Comparison of ENCODE assay signal across 29 cellular contexts in genomic region chr2:145617420-145617819, GRCh38.
DNase-seq lines count a peak whose midpoint lies in the region; ATAC-seq, FAIRE-seq and TF ChIP-seq lines count a peak whose summit lies in the region.
"Had no signal": no experiment of that assay in that cellular context is flagged by ENCODE, and none has a peak within 500 bp of the region (broad histone marks: within the 10 kb centered on the region; RNA-seq: fewer than 3 reads in every experiment).

No MANE protein-coding gene starts in this region.

- peak overlapping the region; percentile 38; the same call in 2 of the 3 replicates for H3K4me2 ChIP-seq in A549
- peak overlapping the region; percentile 12 for H3K4me2 ChIP-seq in GM23248 (ENCODE audit: unreplicated experiment)
- H3K4me2 ChIP-seq in K562 (ENCODE audit: insufficient read depth, low read length), result no peak overlapping the region
- peak overlapping the region; percentile 47 for H3K4me2 ChIP-seq in osteoblast (ENCODE audit: insufficient read depth, low read length)

- H3K27ac ChIP-seq in A549, result 0 out of 6 replicates have a peak overlapping the region, but pooled peaks of 1 of the 2 experiments have one; percentile 14
- H3K27ac ChIP-seq in GM23248, result peak overlapping the region; percentile 43
- no peak overlapping the region for H3K27ac ChIP-seq in K562 (ENCODE audit: extremely low read depth, low read depth, low read length)
- H3K27ac ChIP-seq in osteoblast (ENCODE audit: low read depth, low read length), result peak overlapping the region; percentile 66
- no peak overlapping the region for H3K27ac ChIP-seq in right atrium auricular region
- H3K27ac ChIP-seq: SJSA1 had no signal

- FAIRE-seq in A549 (lab: Jason Lieb, UNC) (no peak), K562 (lab: Jason Lieb, UNC) (no peak)
- FAIRE-seq: A204.1, GM12891, H54 had no signal

- no peak for TF ChIP-seq POLR2A in A549 (IDR thresholded peaks at IDR 0.05; ENCODE audit: low read length)
- no peak for TF ChIP-seq POLR2A in K562 (conservative IDR thresholded peaks at IDR 0.05)

- H3K9me3 ChIP-seq in A549 (no peaks in the 10 kb centered on the region), GM23248 (ENCODE audit: low read depth) (no peaks in the 10 kb centered on the region), K562 (replicated peaks; ENCODE audit: control insufficient read depth, insufficient read depth, low read depth, low read length) (no peaks in the 10 kb centered on the region), osteoblast (ENCODE audit: low read depth, low read length) (no peaks in the 10 kb centered on the region), right atrium auricular region (no peaks in the 10 kb centered on the region)
- H3K9me3 ChIP-seq: Caco-2, SJSA1 had no signal

- no TSS peak for BruUV-seq in K562 (replicated peaks; lab: Mats Ljungman, UMichigan)

- TF ChIP-seq CTCF in A549 (IDR thresholded peaks at IDR 0.05), result no peak
- TF ChIP-seq CTCF in K562 (IDR thresholded peaks at IDR 0.05 in 2 of 3, conservative IDR thresholded peaks at IDR 0.05 in 1 of 3; ENCODE audit: insufficient read depth in 2 of 3, low read depth in 1 of 3, low read length in 3 of 3), result no peak
- TF ChIP-seq CTCF in osteoblast (IDR thresholded peaks at IDR 0.05; ENCODE audit: extremely low read depth, low read depth, low read length), result no peak
- no peak for TF ChIP-seq CTCF in right atrium auricular region (IDR thresholded peaks at IDR 0.05)

- peaks cover 13% of the 10 kb centered on the region for H3F3A ChIP-seq in GM23248 (ENCODE audit: insufficient read depth)

- no peak for TF ChIP-seq RAD21 in A549 (conservative IDR thresholded peaks at IDR 0.05 in 1 of 2, IDR thresholded peaks at IDR 0.05 in 1 of 2)
- no peak for TF ChIP-seq RAD21 in K562 (CRISPR knock-in tag; conservative IDR thresholded peaks at IDR 0.05 in 1 of 2, IDR thresholded peaks at IDR 0.05 in 1 of 2)

- no peaks in the 10 kb centered on the region for H3K79me2 ChIP-seq in GM23248 (ENCODE audit: insufficient read depth)
- no peaks in the 10 kb centered on the region for H3K79me2 ChIP-seq in K562 (ENCODE audit: control insufficient read depth, insufficient read depth, low read length)
- no peaks in the 10 kb centered on the region for H3K79me2 ChIP-seq in osteoblast (ENCODE audit: insufficient read depth, low read length)

- in situ Hi-C loops in GM23248 (cut with MboI) (no loop called here), K562 (cut with MboI) (no loop called here)

- WGBS in A549 (ENCODE audit: missing lambda C conversion rate), result 44% methylated on average over 1 of the region's 1 CpG
- 96 to 100% methylated on average over 1 of the region's 1 CpG for WGBS in GM23248 (ENCODE audit: low coverage in 1 of 2, low lambda C conversion rate in 2 of 2, missing lambda C conversion rate in 2 of 2), 2 experiments
- 25% methylated on average over 1 of the region's 1 CpG for WGBS in K562 (ENCODE audit: insufficient coverage, low coverage, missing lambda C conversion rate)

- intact Hi-C loops in K562 (cut with micrococcal nuclease), result no loop called here

- no peak overlapping the region for H2AFZ ChIP-seq in GM23248
- 0 out of 2 replicates have a peak overlapping the region, but pooled peaks have one; percentile 21 for H2AFZ ChIP-seq in K562 (ENCODE audit: low read depth, low read length)
- no peak overlapping the region for H2AFZ ChIP-seq in osteoblast (ENCODE audit: low read length)

- ATAC-seq in A549, result no peak
- no peak for ATAC-seq in K562
- ATAC-seq: CD8-positive, alpha-beta T cell had no signal

- H3K4me3 ChIP-seq in A549, result no peak overlapping the region
- H3K4me3 ChIP-seq in GM23248, result no peak overlapping the region
- no peak overlapping the region for H3K4me3 ChIP-seq in K562
- H3K4me3 ChIP-seq in osteoblast (ENCODE audit: insufficient read depth, low read length), result no peak overlapping the region
- H3K4me3 ChIP-seq in right atrium auricular region, result no peak overlapping the region
- H3K4me3 ChIP-seq: SJSA1 had no signal

- no peaks in the 10 kb centered on the region for H3K9me1 ChIP-seq in K562 (ENCODE audit: control insufficient read depth, insufficient read depth, low read length)

- no peaks in the 10 kb centered on the region for H3K27me3 ChIP-seq in GM23248 (replicated peaks; ENCODE audit: insufficient read depth)
- H3K27me3 ChIP-seq in K562 (ENCODE audit: control insufficient read depth in 2 of 2, insufficient read depth in 2 of 2, low read length in 2 of 2), result no peaks in the 10 kb centered on the region
- no peaks in the 10 kb centered on the region for H3K27me3 ChIP-seq in osteoblast (ENCODE audit: insufficient read depth, low read length)
- H3K27me3 ChIP-seq in right atrium auricular region, result no peaks in the 10 kb centered on the region
- H3K27me3 ChIP-seq: SJSA1 had no signal

- H3K4me1 ChIP-seq in A549 (peaks cover 5% of the 10 kb centered on the region; the same call in 1 of the 3 replicates), GM23248 (ENCODE audit: insufficient read depth) (peaks cover 26% of the 10 kb centered on the region), K562 (replicated peaks in 1 of 2; ENCODE audit: control insufficient read depth in 2 of 2, insufficient read depth in 2 of 2, low read length in 2 of 2) (no peaks in the 10 kb centered on the region), osteoblast (ENCODE audit: insufficient read depth, low read length) (peaks cover 21% of the 10 kb centered on the region), right atrium auricular region (no peaks in the 10 kb centered on the region)
- H3K4me1 ChIP-seq: Caco-2 had no signal

- H3K9me2 ChIP-seq in GM23248 (ENCODE audit: insufficient read depth), result no peaks in the 10 kb centered on the region

- DNase-seq in A549 (ENCODE audit: low read depth in 1 of 2, low spot score in 1 of 2), result no peak
- no peak for DNase-seq in GM23248
- no peak for DNase-seq in K562 (ENCODE audit: extremely low read depth in 1 of 4, low spot score in 3 of 4)
- no peak for DNase-seq in osteoblast (ENCODE audit: insufficient read length, low spot score, missing footprints)
- no peak for DNase-seq in DMS153 (lab: John Stamatoyannopoulos, UW)
- DNase-seq in stimulated activated CD4-positive, alpha-beta T cell treated with anti-CD3 and anti-CD28 coated beads, Interleukin-4, amount 100 ng/mL, for 4 hours, result no peak
- DNase-seq in right atrium auricular region (ENCODE audit: low spot score), result no peak
- DNase-seq: C1 segment of cervical spinal cord; Caco-2; CD8-positive, alpha-beta T cell; DMS 273 treated with DMSO at 0.1 percent for 48 hours; DMS79 treated with DMSO at 0.1 percent for 48 hours; GF-D8; KG1; MM.1S; NCI-H1092; NCI-H1436; NCI-H187 treated with DMSO at 0.1 percent for 48 hours; NCI-H2171 treated with DMSO at 0.1 percent for 48 hours; NCI-H524; NCI-H748 treated with DMSO at 0.1 percent for 48 hours; NK-92 treated with Interleukin-12 subunit alpha and Interleukin-12 subunit beta, amount 100 ng/mL, for 24 hours; Right ventricle myocardium superior; RPMI8226; T-helper 1 cell had no signal

- CTCF ChIA-PET in A549 (lab: Yijun Ruan, JAX), result no interaction called here
- CTCF ChIA-PET in K562 (lab: Yijun Ruan, JAX; ENCODE audit: low intra/inter-chr PET ratio), result no interaction called here

- no peak for TF ChIP-seq EP300 in A549 (IDR thresholded peaks at IDR 0.05)
- no peak for TF ChIP-seq EP300 in K562 (IDR thresholded peaks at IDR 0.05; ENCODE audit: low read length)

- no peak overlapping the region for H3K9ac ChIP-seq in GM23248
- no peak overlapping the region for H3K9ac ChIP-seq in K562 (ENCODE audit: insufficient read depth in 1 of 2, low read depth in 2 of 2, low read length in 2 of 2)

- H3K36me3 ChIP-seq in GM23248 (ENCODE audit: low read depth), result no peaks in the 10 kb centered on the region
- H3K36me3 ChIP-seq in K562 (ENCODE audit: control insufficient read depth, insufficient read depth, low read length), result no peaks in the 10 kb centered on the region
- no peaks in the 10 kb centered on the region for H3K36me3 ChIP-seq in osteoblast (ENCODE audit: insufficient read depth, low read length)
- H3K36me3 ChIP-seq in right atrium auricular region, result no peaks in the 10 kb centered on the region
- H3K36me3 ChIP-seq: SJSA1 had no signal

- no peaks in the 10 kb centered on the region for H4K20me1 ChIP-seq in GM23248 (ENCODE audit: insufficient read depth)
- no peaks in the 10 kb centered on the region for H4K20me1 ChIP-seq in K562 (replicated peaks; ENCODE audit: control insufficient read depth, insufficient read depth, low read length)
- no peaks in the 10 kb centered on the region for H4K20me1 ChIP-seq in osteoblast (ENCODE audit: insufficient read depth, low read length)

- POLR2A ChIA-PET in A549 (lab: Yijun Ruan, JAX) (no interaction called here), K562 (lab: Yijun Ruan, JAX) (no interaction called here)

TF ChIP-seq in K562, 482 proteins besides CTCF, POLR2A, EP300 and RAD21:
- no peak for TF ChIP-seq CHAMP1 (IDR thresholded peaks at IDR 0.05)
- no peak for TF ChIP-seq HSF4 (CRISPR knock-in tag; IDR thresholded peaks at IDR 0.05; ENCODE audit: borderline replicate concordance)
- TF ChIP-seq U2AF1 (optimal IDR thresholded peaks at IDR 0.05; ENCODE audit: low read depth, low read length), result peak; percentile 71

Comparison
In these comparisons a context has a peak if more than half of its experiments do, and no peak if none do; other contexts are left out.
1. H3K27ac ChIP-seq: peak in GM23248 (single experiment) and osteoblast (single experiment); none in K562 (single experiment) and right atrium auricular region (0 of 2).